In genomic region chr2:144937899-144938298, GRCh38 we compare ENCODE assay signal across 7 cellular contexts.
DNase-seq lines count a peak whose midpoint lies in the region; ATAC-seq and TF ChIP-seq lines count a peak whose summit lies in the region.

No MANE protein-coding gene starts in this region.

- peak overlapping the region; percentile 57 for H2AFZ ChIP-seq in neuronal stem cell (ENCODE audit: low read length)

- no peak overlapping the region for H3K9ac ChIP-seq in neuronal stem cell (ENCODE audit: low read depth, low read length, poor library complexity)

- H3K4me3 ChIP-seq in adrenal gland (peak overlapping the region in 1 of 4 donors; percentile 1), gastroesophageal sphincter (no peak overlapping the region), neuronal stem cell (ENCODE audit: low read length in 2 of 2) (no peak overlapping the region), aorta (ENCODE audit: low read length in 2 of 2) (no peak overlapping the region)

- H2BK15ac ChIP-seq in neuronal stem cell (ENCODE audit: low read length) = no peak overlapping the region

- no peak overlapping the region for H3K18ac ChIP-seq in neuronal stem cell (ENCODE audit: low read length)

- H4K8ac ChIP-seq in neuronal stem cell (ENCODE audit: low read depth, low read length) = no peak overlapping the region

- no peak overlapping the region for H3K4me2 ChIP-seq in neuronal stem cell (ENCODE audit: insufficient read depth, low read length, poor library complexity, severe bottlenecking)

- no peak overlapping the region for H2BK120ac ChIP-seq in neuronal stem cell (ENCODE audit: low read depth, low read length)

- H2BK12ac ChIP-seq in neuronal stem cell (ENCODE audit: low read length) = no peak overlapping the region

- H3K4me1 ChIP-seq in adrenal gland (replicated peaks in 1 of 2) = peaks cover 7 to 27% of the 10 kb centered on the region in 2 donors
- peaks cover 3 to 43% (median 6%) of the 10 kb centered on the region in 3 donors for H3K4me1 ChIP-seq in gastroesophageal sphincter
- H3K4me1 ChIP-seq in neuronal stem cell (ENCODE audit: control insufficient read depth in 2 of 2, insufficient read depth in 1 of 2, low read depth in 1 of 2, low read length in 2 of 2) = peaks cover 0 to 1% of the 10 kb centered on the region in 2 donors
- peaks cover 7 to 13% of the 10 kb centered on the region in 2 donors for H3K4me1 ChIP-seq in aorta (ENCODE audit: control insufficient read depth in 1 of 2, insufficient read depth in 2 of 2, low read length in 2 of 2)

- H3K27ac ChIP-seq in adrenal gland (peak overlapping the region in 3 of 5 donors; percentile 26 to 80 (median 47)), gastroesophageal sphincter (peak overlapping the region; percentile 50 to 71 (median 68)), neuronal stem cell (replicated peaks; ENCODE audit: low read length) (no peak overlapping the region), aorta (ENCODE audit: low read depth in 1 of 2, low read length in 2 of 2) (peak overlapping the region; percentile 40 to 93)

- H3K9me3 ChIP-seq in adrenal gland (replicated peaks in 1 of 3) (no peaks in the 10 kb centered on the region), gastroesophageal sphincter (no peaks in the 10 kb centered on the region), neuronal stem cell (replicated peaks in 1 of 2; ENCODE audit: control insufficient read depth in 2 of 2, insufficient read depth in 1 of 2, low read depth in 1 of 2, low read length in 2 of 2) (no peaks in the 10 kb centered on the region), aorta (ENCODE audit: control insufficient read depth, low read length) (no peaks in the 10 kb centered on the region)

- no peak overlapping the region for H4K91ac ChIP-seq in neuronal stem cell (ENCODE audit: low read depth, low read length, poor library complexity)

- ATAC-seq in gastroesophageal sphincter = peak; percentile 61
- ATAC-seq in aorta (ENCODE audit: low FRiP score) = peak; percentile 80
- ATAC-seq in GM18909 (IDR thresholded peaks at IDR 0.05; ENCODE audit: poor library complexity, unreplicated experiment) = no peak

- H2BK5ac ChIP-seq in neuronal stem cell (ENCODE audit: low read length) = no peak overlapping the region

- no peak overlapping the region for H2AK5ac ChIP-seq in neuronal stem cell (ENCODE audit: low read depth, low read length)

- TF ChIP-seq CTCF in adrenal gland (IDR thresholded peaks at IDR 0.05) (no peak), gastroesophageal sphincter (IDR thresholded peaks at IDR 0.05) (no peak)

- H3K27me3 ChIP-seq in adrenal gland (no peaks in the 10 kb centered on the region), gastroesophageal sphincter (no peaks in the 10 kb centered on the region), neuronal stem cell (ENCODE audit: control insufficient read depth in 3 of 3, insufficient read depth in 3 of 3, low read depth in 1 of 3, low read length in 3 of 3) (no peaks in the 10 kb centered on the region), aorta (ENCODE audit: control insufficient read depth in 1 of 2, insufficient read depth in 2 of 2, low read length in 1 of 2) (no peaks in the 10 kb centered on the region)

- no peak overlapping the region for H3K23ac ChIP-seq in neuronal stem cell (ENCODE audit: low read depth, low read length, poor library complexity)

- intact Hi-C loops in adrenal gland (cut with DNase I) (no loop called here), aorta (cut with DNase I) (loop anchor here in 1 of 2 donors (5.0 kb wide), 1 partner anchor 416 kb away; the partner anchor contains the start of gene ZEB2)

- DNase-seq in adrenal gland (no peak), neuronal stem cell (ENCODE audit: low spot score) (no peak), aorta (no peak), NCI-H2227 (lab: John Stamatoyannopoulos, UW; ENCODE audit: unreplicated experiment) (no peak), OCI-M1 (lab: John Stamatoyannopoulos, UW) (no peak)

- WGBS in adrenal gland, 4 donors = 48 to 59% (median 55%) methylated on average over 5 of the region's 5 CpGs
- WGBS in gastroesophageal sphincter (ENCODE audit: low coverage in 1 of 2), 2 donors = 49 to 52% methylated on average over 4 of the region's 5 CpGs
- WGBS in neuronal stem cell (ENCODE audit: extremely low coverage in 2 of 2, insufficient read length in 2 of 2, insufficient replicate concordance in 1 of 2), 2 donors = no CpG with 5 or more reads among the region's 5 CpGs
- 2 to 8% methylated on average over 5 of the region's 5 CpGs for WGBS in aorta, 2 donors

- H3K14ac ChIP-seq in neuronal stem cell (ENCODE audit: low read length) = no peak overlapping the region

- no peak for TF ChIP-seq EP300 in gastroesophageal sphincter (IDR thresholded peaks at IDR 0.05)

- no peaks in the 10 kb centered on the region for H3K79me1 ChIP-seq in neuronal stem cell (ENCODE audit: low read depth, low read length)

- no peak overlapping the region for H3K4ac ChIP-seq in neuronal stem cell (ENCODE audit: low read length)

- no peak for TF ChIP-seq POLR2A in adrenal gland (IDR thresholded peaks at IDR 0.05)
- TF ChIP-seq POLR2A in gastroesophageal sphincter (IDR thresholded peaks at IDR 0.05) = no peak

- no peaks in the 10 kb centered on the region for H3K36me3 ChIP-seq in adrenal gland (replicated peaks in 1 of 2)
- H3K36me3 ChIP-seq in gastroesophageal sphincter = no peaks in the 10 kb centered on the region
- no peaks in the 10 kb centered on the region for H3K36me3 ChIP-seq in neuronal stem cell (replicated peaks in 1 of 2; ENCODE audit: control insufficient read depth in 2 of 2, insufficient read depth in 2 of 2, low read length in 2 of 2)
- H3K36me3 ChIP-seq in aorta (ENCODE audit: control insufficient read depth in 1 of 2, insufficient read depth in 2 of 2, low read length in 1 of 2) = no peaks in the 10 kb centered on the region
